Comparison of ENCODE assay signal across 10 cellular contexts in genomic region chr1:110176299-110176956, GRCh38. TPM values are rescaled to one million over a fixed set of nuclear protein-coding genes. Genes with fewer than 3 reads are reported as not detected.
DNase-seq lines count a peak whose midpoint lies in the region; TF ChIP-seq lines count a peak whose summit lies in the region.
"Had no signal": no experiment of that assay in that cellular context is flagged by ENCODE, and none has a peak within 500 bp of the region (broad histone marks: within the 10 kb centered on the region; RNA-seq: fewer than 3 reads in every experiment).

No MANE protein-coding gene starts in this region.

- no peak overlapping the region for H3K4me3 Mint-ChIP-seq in MCF 10A (ENCODE audit: unreplicated experiment)
- no peak overlapping the region for H3K4me3 Mint-ChIP-seq in activated naive CD8-positive, alpha-beta T cell treated with anti-CD3 and anti-CD28 coated beads for 36 hours

- CTCF ChIA-PET in MCF 10A (lab: Yijun Ruan, JAX), result interaction anchor here (1.0 to 1.3 kb wide), 5 partner anchors 10 to 88 kb away, joined by 3 to 4 read pairs (median 3); no protein-coding TSS in a partner anchor

- no peak for TF ChIP-seq CTCF in MCF 10A (IDR thresholded peaks at IDR 0.05; ENCODE audit: unreplicated experiment)
- TF ChIP-seq CTCF in sigmoid colon (IDR thresholded peaks at IDR 0.05), result no peak

- H3K4me1 Mint-ChIP-seq in MCF 10A (ENCODE audit: insufficient read depth, unreplicated experiment), result no peaks in the 10 kb centered on the region
- H3K4me1 Mint-ChIP-seq in activated naive CD8-positive, alpha-beta T cell treated with anti-CD3 and anti-CD28 coated beads for 36 hours, result no peaks in the 10 kb centered on the region

- peaks cover 0 to 10% (median 0%) of the 10 kb centered on the region in 3 donors for H3K27me3 ChIP-seq in sigmoid colon

- H3K4me3 ChIP-seq in sigmoid colon, result no peak overlapping the region

- H3K36me3 Mint-ChIP-seq in MCF 10A (ENCODE audit: insufficient read depth, unreplicated experiment), result no peaks in the 10 kb centered on the region
- no peaks in the 10 kb centered on the region for H3K36me3 Mint-ChIP-seq in activated naive CD8-positive, alpha-beta T cell treated with anti-CD3 and anti-CD28 coated beads for 36 hours

- TF ChIP-seq POLR2A in sigmoid colon (IDR thresholded peaks at IDR 0.05), result no peak

- TF ChIP-seq RAD21 in Ishikawa (IDR thresholded peaks at IDR 0.05; ENCODE audit: low read depth), result no peak

- no peak overlapping the region for H3K27ac Mint-ChIP-seq in MCF 10A (ENCODE audit: low read depth, unreplicated experiment)
- no peak overlapping the region for H3K27ac Mint-ChIP-seq in activated naive CD8-positive, alpha-beta T cell treated with anti-CD3 and anti-CD28 coated beads for 36 hours

- intact Hi-C loops in MCF 10A (cut with micrococcal nuclease) (no loop called here), sigmoid colon (cut with DNase I) (no loop called here)

- H3K27ac ChIP-seq in sigmoid colon, result no peak overlapping the region

- H3K4me1 ChIP-seq in sigmoid colon, result peaks cover 0 to 4% (median 2%) of the 10 kb centered on the region in 4 donors

- H3K27me3 Mint-ChIP-seq in MCF 10A (ENCODE audit: insufficient read depth, unreplicated experiment), result peaks cover 11% of the 10 kb centered on the region
- H3K27me3 Mint-ChIP-seq in activated naive CD8-positive, alpha-beta T cell treated with anti-CD3 and anti-CD28 coated beads for 36 hours, result peaks cover 4% of the 10 kb centered on the region

- 46 to 55% methylated on average over 9 of the region's 9 CpGs for WGBS in sigmoid colon, 2 donors

- POLR2A ChIA-PET in MCF 10A (lab: Yijun Ruan, JAX), result interaction anchor here (1.1 kb wide), 1 partner anchor 14 kb away, joined by 3 read pairs; no protein-coding TSS in a partner anchor

- DNase-seq in NCI-H2171 treated with DMSO at 0.1 percent for 48 hours (lab: John Stamatoyannopoulos, UW) (peak; percentile 92), MCF 10A (ENCODE audit: unreplicated experiment) (peak; percentile 59), pons (ENCODE audit: low spot score) (peak; percentile 19), GM19240 (ENCODE audit: insufficient read length, low spot score) (no peak), SKM-1 (lab: John Stamatoyannopoulos, UW; ENCODE audit: unreplicated experiment) (no peak), sigmoid colon (no peak)
- DNase-seq in activated naive CD8-positive, alpha-beta T cell treated with anti-CD3 and anti-CD28 coated beads for 36 hours, result no peak
- DNase-seq: activated CD8-positive, alpha-beta memory T cell treated with anti-CD3 and anti-CD28 coated beads, Interleukin-2, amount 50 U/mL, for 48 hours; SW 1271 had no signal

- no peaks in the 10 kb centered on the region for H3K36me3 ChIP-seq in sigmoid colon

- no peaks in the 10 kb centered on the region for H3K9me3 ChIP-seq in sigmoid colon

- BruUV-seq in MCF 10A (replicated peaks; lab: Mats Ljungman, UMichigan), result no TSS peak

- TF ChIP-seq EP300 in Ishikawa (IDR thresholded peaks at IDR 0.05; ENCODE audit: borderline replicate concordance) (no peak), sigmoid colon (IDR thresholded peaks at IDR 0.05) (no peak)

- no peaks in the 10 kb centered on the region for H3K9me3 Mint-ChIP-seq in MCF 10A (ENCODE audit: unreplicated experiment)
- H3K9me3 Mint-ChIP-seq in activated naive CD8-positive, alpha-beta T cell treated with anti-CD3 and anti-CD28 coated beads for 36 hours, result no peaks in the 10 kb centered on the region

TF ChIP-seq in Ishikawa, 13 proteins besides CTCF, POLR2A, EP300 and RAD21:
- TF ChIP-seq NFIC (IDR thresholded peaks at IDR 0.05) (peak; percentile 94), USF1 (IDR thresholded peaks at IDR 0.05) (no peak)

RNA-seq across cellular contexts. Expression of gene SLC6A17, which starts 26.1 kb away (rescaled TPM):
- total RNA-seq in MCF 10A (2022) (0.20 TPM in 1 of 2 replicates, not detected in the other), sigmoid colon (under 1 TPM in 3 of 4 donors, not detected in 1; 0.36 to 0.83 (median 0.41) TPM)
- under 1 TPM; 0.04 to 0.10 TPM for total RNA-seq in activated naive CD8-positive, alpha-beta T cell treated with anti-CD3 and anti-CD28 coated beads for 36 hours
- polyA plus RNA-seq in sigmoid colon, result under 1 TPM in 2 of 3 donors, not detected in 1; under 0.01 to 0.20 TPM

RNA-seq across cellular contexts. Expression of gene KCNC4, which starts 33.7 kb away (rescaled TPM):
- total RNA-seq in MCF 10A (2022) (1.1 and 1.3 TPM in 2 replicates), sigmoid colon (1 to 10 TPM; 1.8 to 6.4 (median 3.2) TPM)
- 1 to 10 TPM; 6.9 to 8.0 TPM for total RNA-seq in activated naive CD8-positive, alpha-beta T cell treated with anti-CD3 and anti-CD28 coated beads for 36 hours
- polyA plus RNA-seq in sigmoid colon, result 1 to 10 TPM in 1 of 3 donors, under 1 TPM in 2; 0.60 to 3.6 (median 0.69) TPM

Comparison
In these comparisons a context has a peak if more than half of its experiments do, and no peak if none do; other contexts are left out.
1. DNase-seq: peak in NCI-H2171 treated with DMSO at 0.1 percent for 48 hours (single experiment), MCF 10A (single experiment) and pons (single experiment); none in activated naive CD8-positive, alpha-beta T cell treated with anti-CD3 and anti-CD28 coated beads for 36 hours (single experiment), GM19240 (single experiment), SKM-1 (single experiment) and sigmoid colon (single experiment).